23 cellular contexts compared by ENCODE assay signal in the genomic region with DNA sequence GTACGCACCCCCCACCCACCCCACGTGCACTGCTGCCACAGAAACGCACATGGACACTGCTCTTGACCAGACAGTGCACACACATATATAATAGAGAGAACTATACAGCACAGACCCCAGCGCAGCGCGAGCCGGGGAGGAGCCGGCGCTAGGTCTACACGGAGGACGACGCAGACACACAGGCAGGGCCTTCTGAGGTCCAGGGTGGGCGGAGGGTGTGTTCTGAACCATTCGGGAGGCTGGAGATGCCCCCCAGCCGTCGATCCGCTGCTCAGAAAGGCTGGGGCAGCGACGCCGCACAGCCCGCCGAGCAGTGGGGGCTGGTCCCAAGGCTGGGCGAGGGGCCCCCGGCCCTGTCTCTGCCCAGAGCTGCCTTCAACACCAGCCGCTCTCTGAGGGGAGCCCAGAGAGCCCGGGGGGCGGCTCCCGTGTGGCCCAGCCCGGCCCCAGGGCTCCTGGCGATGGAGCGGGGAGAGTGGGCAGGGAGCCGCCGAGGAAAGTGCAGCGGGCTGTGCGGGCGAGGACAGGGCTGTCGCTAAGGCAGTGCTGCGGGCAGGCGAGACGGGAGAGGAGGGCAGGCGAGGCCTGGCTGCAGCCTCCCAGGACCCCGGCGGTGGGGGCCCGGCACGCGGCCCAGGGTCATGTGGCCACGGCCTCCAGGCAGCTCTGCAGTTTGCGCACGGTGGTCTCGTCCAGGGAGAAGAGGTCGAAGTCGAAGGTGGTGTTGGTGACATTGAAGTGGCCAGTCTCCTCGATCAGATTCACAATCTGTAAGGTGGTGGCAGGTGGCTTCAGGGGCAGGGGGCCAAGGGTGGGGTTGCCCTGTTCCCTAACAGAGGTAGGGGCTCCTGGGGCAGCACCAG.
DNase-seq lines count a peak whose midpoint lies in the region; ATAC-seq and TF ChIP-seq lines count a peak whose summit lies in the region.
"Had no signal": no experiment of that assay in that cellular context is flagged by ENCODE, and none has a peak within 500 bp of the region (broad histone marks: within the 10 kb centered on the region; RNA-seq: fewer than 3 reads in every experiment).

No MANE protein-coding gene starts in this region.

- POLR2A ChIA-PET in CD8-positive, alpha-beta T cell (lab: Charles Lee): no interaction called here

- intact Hi-C loops in CD8-positive, alpha-beta T cell (cut with DNase I, micrococcal nuclease): no loop called here

- H3K27ac Mint-ChIP-seq in stimulated activated naive CD8-positive, alpha-beta T cell treated with anti-CD3 and anti-CD28 coated beads, Interleukin-15, amount 100 ng/mL, for 72 hours: peak overlapping the region in 1 of 2 donors; percentile 59
- peak overlapping the region in 2 of 3 experiments; percentile 22 to 70 for H3K27ac Mint-ChIP-seq in nephron
- H3K27ac Mint-ChIP-seq in CD8-positive, alpha-beta T cell: no peak overlapping the region

- peak; percentile 15 for ATAC-seq in stimulated activated naive CD8-positive, alpha-beta T cell treated with anti-CD3 and anti-CD28 coated beads, Interleukin-15, amount 100 ng/mL, for 72 hours
- no peak for ATAC-seq in stimulated activated naive CD8-positive, alpha-beta T cell treated with anti-CD3 and anti-CD28 coated beads, Interleukin-15, Interleukin-2, amounts not matched to agents 100 U/mL and 50 U/mL, for 24 hours
- ATAC-seq in foreskin keratinocyte: no peak
- ATAC-seq in CD8-positive, alpha-beta T cell: no peak
- ATAC-seq: HCT116; naive thymus-derived CD8-positive, alpha-beta T cell had no signal

- H3K27me3 Mint-ChIP-seq in stimulated activated naive CD8-positive, alpha-beta T cell treated with anti-CD3 and anti-CD28 coated beads, Interleukin-15, amount 100 ng/mL, for 72 hours: no peaks in the 10 kb centered on the region
- H3K27me3 Mint-ChIP-seq in nephron (ENCODE audit: low read depth): peaks cover 3% of the 10 kb centered on the region
- no peaks in the 10 kb centered on the region for H3K27me3 Mint-ChIP-seq in CD8-positive, alpha-beta T cell (ENCODE audit: low read depth)
- H3K27me3 Mint-ChIP-seq: naive thymus-derived CD8-positive, alpha-beta T cell had no signal

- TF ChIP-seq CTCF in nephron (IDR thresholded peaks at IDR 0.05; ENCODE audit: unreplicated experiment in 3 of 3): no peak
- no peak for TF ChIP-seq CTCF in foreskin keratinocyte (conservative IDR thresholded peaks at IDR 0.05)
- TF ChIP-seq CTCF in CD8-positive, alpha-beta T cell (IDR thresholded peaks at IDR 0.05): no peak

- no peaks in the 10 kb centered on the region for H3K9me3 ChIP-seq in CD8-positive, alpha-beta T cell (ENCODE audit: low read length)
- H3K9me3 ChIP-seq: Peyer's patch had no signal

- no peak overlapping the region for H3K4me3 ChIP-seq in CD8-positive, alpha-beta T cell (ENCODE audit: low read depth, low read length)
- H3K4me3 ChIP-seq: Peyer's patch, SK-N-MC had no signal

- no peak overlapping the region for H3K4me3 Mint-ChIP-seq in stimulated activated naive CD8-positive, alpha-beta T cell treated with anti-CD3 and anti-CD28 coated beads, Interleukin-15, amount 100 ng/mL, for 72 hours
- peak overlapping the region in 1 of 3 experiments; percentile 9 for H3K4me3 Mint-ChIP-seq in nephron
- H3K4me3 Mint-ChIP-seq in CD8-positive, alpha-beta T cell: no peak overlapping the region
- H3K4me3 Mint-ChIP-seq: naive thymus-derived CD8-positive, alpha-beta T cell had no signal

- CTCF ChIA-PET in CD8-positive, alpha-beta T cell (lab: Charles Lee): interaction anchor here (0.5 to 1.3 kb wide), 2 partner anchors 13 to 418 kb away, joined by 3 read pairs; no protein-coding TSS in a partner anchor

- H3K9me3 Mint-ChIP-seq in stimulated activated naive CD8-positive, alpha-beta T cell treated with anti-CD3 and anti-CD28 coated beads, Interleukin-15, amount 100 ng/mL, for 72 hours: no peaks in the 10 kb centered on the region
- no peaks in the 10 kb centered on the region for H3K9me3 Mint-ChIP-seq in nephron
- no peaks in the 10 kb centered on the region for H3K9me3 Mint-ChIP-seq in CD8-positive, alpha-beta T cell
- H3K9me3 Mint-ChIP-seq: naive thymus-derived CD8-positive, alpha-beta T cell had no signal

- H3K4me1 Mint-ChIP-seq in stimulated activated naive CD8-positive, alpha-beta T cell treated with anti-CD3 and anti-CD28 coated beads, Interleukin-15, amount 100 ng/mL, for 72 hours: no peaks in the 10 kb centered on the region
- H3K4me1 Mint-ChIP-seq in nephron: peaks cover 11% of the 10 kb centered on the region
- H3K4me1 Mint-ChIP-seq in CD8-positive, alpha-beta T cell (ENCODE audit: low read depth): no peaks in the 10 kb centered on the region

- no peaks in the 10 kb centered on the region for H3K27me3 ChIP-seq in foreskin keratinocyte
- H3K27me3 ChIP-seq in CD8-positive, alpha-beta T cell (ENCODE audit: insufficient read depth, low read length): no peaks in the 10 kb centered on the region
- H3K27me3 ChIP-seq: Peyer's patch had no signal

- peaks cover 4% of the 10 kb centered on the region for H3K36me3 ChIP-seq in CD8-positive, alpha-beta T cell (ENCODE audit: insufficient read depth, low read length)

- no peak overlapping the region for H3K27ac ChIP-seq in foreskin keratinocyte
- no peak overlapping the region for H3K27ac ChIP-seq in CD8-positive, alpha-beta T cell (ENCODE audit: low read depth, low read length)
- H3K27ac ChIP-seq: parathyroid adenoma, Peyer's patch, SK-N-MC, VCaP had no signal

- no peaks in the 10 kb centered on the region for H3K4me1 ChIP-seq in foreskin keratinocyte
- H3K4me1 ChIP-seq in CD8-positive, alpha-beta T cell (ENCODE audit: insufficient read depth, low read length): no peaks in the 10 kb centered on the region

- DNase-seq in stimulated activated naive CD8-positive, alpha-beta T cell treated with anti-CD3 and anti-CD28 coated beads, Interleukin-15, amount 100 ng/mL, for 72 hours: no peak
- no peak for DNase-seq in stimulated activated naive CD8-positive, alpha-beta T cell treated with anti-CD3 and anti-CD28 coated beads, Interleukin-15, Interleukin-2, amounts not matched to agents 100 U/mL and 50 U/mL, for 24 hours
- DNase-seq in epidermal melanocyte (ENCODE audit: insufficient read length, low spot score) (peak; percentile 12), foreskin keratinocyte (no peak), SHP77 (lab: John Stamatoyannopoulos, UW) (no peak)
- DNase-seq in stimulated activated CD4-positive, alpha-beta T cell treated with anti-CD3 and anti-CD28 coated beads, Interleukin-2, amount 100 ng/mL, for 24 hours: no peak
- no peak for DNase-seq in CD8-positive, alpha-beta T cell
- DNase-seq: activated CD4-positive, alpha-beta T cell treated with anti-CD3 and anti-CD28 coated beads, Interleukin-2, amount 50 U/mL, for 1 hour; activated naive CD4-positive, alpha-beta T cell treated with anti-CD3 and anti-CD28 coated beads, Interleukin-2, amount 50 U/mL, for 16 hours; C1 segment of cervical spinal cord; kidney glomerular epithelial cell; mesendoderm; NCI-H1694 treated with DMSO at 0.1 percent for 48 hours; NCI-H2171 treated with DMSO at 0.1 percent for 48 hours; NCI-H526; substantia nigra had no signal

- H3K36me3 Mint-ChIP-seq in nephron (ENCODE audit: low read depth): peaks cover 11% of the 10 kb centered on the region
- H3K36me3 Mint-ChIP-seq in CD8-positive, alpha-beta T cell: peaks cover 17% of the 10 kb centered on the region
